ENCODE assay signal across 15 cellular contexts in the genomic region with DNA sequence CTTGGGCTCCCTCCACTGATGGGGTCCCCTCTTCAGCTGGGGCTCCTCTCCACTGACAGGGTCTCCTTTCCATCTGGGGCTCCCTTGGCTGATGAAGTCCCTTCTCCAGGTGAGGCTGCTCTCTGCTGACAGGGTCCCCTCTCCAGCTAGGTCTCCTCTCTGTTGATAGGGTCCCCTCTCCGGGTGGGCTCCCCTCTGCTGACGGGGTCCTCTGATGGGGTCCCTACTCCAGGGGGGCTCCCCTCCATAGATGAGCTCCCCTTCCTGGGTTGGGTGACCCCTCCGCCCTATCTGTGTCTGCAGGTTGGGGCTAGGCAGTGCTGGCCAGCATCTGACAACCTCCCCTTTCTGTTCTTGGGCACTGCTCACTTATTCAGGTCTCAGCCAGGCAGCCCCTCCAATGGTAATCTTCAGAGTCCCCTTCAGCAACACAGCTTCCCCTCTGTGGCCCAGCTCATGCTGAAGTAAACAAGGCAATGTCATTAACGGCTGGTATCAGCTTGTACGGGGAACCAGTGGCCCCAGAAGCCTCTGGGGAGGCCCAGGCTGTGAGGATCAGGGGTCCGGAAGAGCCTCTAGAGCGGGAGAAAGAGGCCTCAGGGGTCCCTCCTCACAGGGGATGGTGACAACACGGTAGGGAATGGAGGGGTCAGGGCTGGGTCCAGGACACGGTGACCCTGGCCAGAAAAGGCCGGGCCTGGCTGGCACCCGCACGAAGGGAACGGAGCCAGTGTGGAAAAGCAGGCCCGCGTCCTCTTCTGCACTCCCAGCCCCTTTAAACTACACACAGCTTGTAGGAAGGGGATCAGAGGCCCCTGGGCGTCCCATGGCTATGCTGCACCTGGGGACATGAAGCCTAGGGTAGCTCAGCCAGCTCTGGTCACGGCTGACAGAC.
"Had no signal": no experiment of that assay in that cellular context is flagged by ENCODE, and none has a peak within 500 bp of the region (broad histone marks: within the 10 kb centered on the region; RNA-seq: fewer than 3 reads in every experiment).

No MANE protein-coding gene starts in this region.

- FAIRE-seq: small intestine had no signal

- H3K4me3 Mint-ChIP-seq: activated naive CD8-positive, alpha-beta T cell treated with anti-CD3 and anti-CD28 coated beads for 36 hours; naive thymus-derived CD4-positive, alpha-beta T cell; stimulated activated naive CD8-positive, alpha-beta T cell treated with anti-CD3 and anti-CD28 coated beads, Interleukin-15, Interleukin-2, amounts not matched to agents 100 ng/mL and 50 ng/mL, for 24 hours had no signal

- DNase-seq: activated CD4-positive, alpha-beta T cell treated with anti-CD3 and anti-CD28 coated beads, Interleukin-2, amount 50 U/mL, for 1 hour; activated CD8-positive, alpha-beta memory T cell treated with anti-CD3 and anti-CD28 coated beads for 24 hours; activated naive CD8-positive, alpha-beta T cell treated with anti-CD3 and anti-CD28 coated beads for 36 hours; erythroblast; mucosa of descending colon; naive thymus-derived CD4-positive, alpha-beta T cell; retina; small intestine; T-helper 9 cell; testis; upper lobe of right lung had no signal

- H3K27me3 Mint-ChIP-seq: activated naive CD8-positive, alpha-beta T cell treated with anti-CD3 and anti-CD28 coated beads for 36 hours; stimulated activated naive CD8-positive, alpha-beta T cell treated with anti-CD3 and anti-CD28 coated beads, Interleukin-15, Interleukin-2, amounts not matched to agents 100 ng/mL and 50 ng/mL, for 24 hours had no signal

- H3K36me3 ChIP-seq: breast epithelium, neutrophil, upper lobe of right lung had no signal

- H3K27ac Mint-ChIP-seq: activated naive CD8-positive, alpha-beta T cell treated with anti-CD3 and anti-CD28 coated beads for 36 hours; naive thymus-derived CD4-positive, alpha-beta T cell; stimulated activated naive CD8-positive, alpha-beta T cell treated with anti-CD3 and anti-CD28 coated beads, Interleukin-15, Interleukin-2, amounts not matched to agents 100 ng/mL and 50 ng/mL, for 24 hours had no signal

- H3K9me3 ChIP-seq: breast epithelium, mucosa of descending colon, neutrophil, testis, upper lobe of right lung had no signal

- H3K27me3 ChIP-seq: breast epithelium, testis, upper lobe of right lung had no signal

- H3K9me3 Mint-ChIP-seq: activated naive CD8-positive, alpha-beta T cell treated with anti-CD3 and anti-CD28 coated beads for 36 hours; naive thymus-derived CD4-positive, alpha-beta T cell; stimulated activated naive CD8-positive, alpha-beta T cell treated with anti-CD3 and anti-CD28 coated beads, Interleukin-15, Interleukin-2, amounts not matched to agents 100 ng/mL and 50 ng/mL, for 24 hours had no signal

- H3K4me1 Mint-ChIP-seq: activated naive CD8-positive, alpha-beta T cell treated with anti-CD3 and anti-CD28 coated beads for 36 hours had no signal

- H3K36me3 Mint-ChIP-seq: activated naive CD8-positive, alpha-beta T cell treated with anti-CD3 and anti-CD28 coated beads for 36 hours; naive thymus-derived CD4-positive, alpha-beta T cell had no signal

- H3K4me3 ChIP-seq: breast epithelium, mucosa of descending colon, SK-N-MC, testis, upper lobe of right lung had no signal

- H3K27ac ChIP-seq: neutrophil, SK-N-MC, testis, upper lobe of right lung had no signal

- H3K4me1 ChIP-seq: breast epithelium had no signal
